ENCODE assay signal across 9 cellular contexts in the genomic region with DNA sequence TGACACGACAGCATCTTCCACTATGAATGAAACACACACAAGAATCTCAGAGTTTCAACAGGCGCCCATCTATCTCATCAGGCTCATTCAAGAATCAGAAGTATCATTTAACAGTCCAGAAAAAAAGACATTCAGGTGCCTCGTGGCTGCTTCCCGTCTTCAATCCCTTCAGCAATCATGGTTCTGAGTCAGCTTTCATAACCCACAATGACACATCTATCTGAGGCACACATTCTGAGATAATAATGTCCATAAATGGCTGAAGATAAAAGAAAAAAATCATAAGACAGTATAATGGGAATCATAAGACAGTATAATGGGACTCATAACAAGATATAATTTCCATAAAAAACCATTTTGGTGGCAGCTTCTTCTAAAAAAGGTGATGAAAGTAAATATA. TPM values are rescaled to one million over a fixed set of nuclear protein-coding genes. Genes with fewer than 3 reads are reported as not detected.
DNase-seq lines count a peak whose midpoint lies in the region; ATAC-seq and TF ChIP-seq lines count a peak whose summit lies in the region.
"Had no signal": no experiment of that assay in that cellular context is flagged by ENCODE, and none has a peak within 500 bp of the region (broad histone marks: within the 10 kb centered on the region; RNA-seq: fewer than 3 reads in every experiment).

No MANE protein-coding gene starts in this region.

- ATAC-seq in GM21825 (IDR thresholded peaks at IDR 0.05; ENCODE audit: unreplicated experiment) (no peak), GM19467 (IDR thresholded peaks at IDR 0.05; ENCODE audit: unreplicated experiment) (no peak)

- DNase-seq in A172 (ENCODE audit: low spot score): peak; percentile 79
- DNase-seq in ELR (ENCODE audit: low read depth): peak; percentile 87
- DNase-seq in SW480 (ENCODE audit: low spot score): peak; percentile 15
- DNase-seq in fibroblast of pulmonary artery (ENCODE audit: low read depth): peak; percentile 65
- no peak for DNase-seq in retina
- no peak for DNase-seq in NCI-H1417 treated with DMSO at 0.1 percent for 48 hours (lab: John Stamatoyannopoulos, UW)
- DNase-seq: SHP77 treated with DMSO at 0.1 percent for 48 hours had no signal

- TF ChIP-seq CTCF in fibroblast of pulmonary artery (IDR thresholded peaks at IDR 0.05; ENCODE audit: low read length, missing control alignments): no peak

- H3K4me3 ChIP-seq in fibroblast of pulmonary artery (replicated peaks; ENCODE audit: low read depth, low read length): no peak overlapping the region

RNA-seq across cellular contexts. Expression of gene TNIK, which starts 52.5 kb away (rescaled TPM):
- 6.0 and 17.8 TPM in 2 replicates for total RNA-seq in A172 (2014; rRNA removed; shearing (Covaris generic))

Comparison
In these comparisons a context has a peak if more than half of its experiments do, and no peak if none do; other contexts are left out.
1. DNase-seq: peak in A172 (single experiment), ELR (single experiment), SW480 (single experiment) and fibroblast of pulmonary artery (single experiment); none in retina (single experiment) and NCI-H1417 treated with DMSO at 0.1 percent for 48 hours (single experiment).